ENCODE assay signal across 16 cellular contexts in the genomic region with DNA sequence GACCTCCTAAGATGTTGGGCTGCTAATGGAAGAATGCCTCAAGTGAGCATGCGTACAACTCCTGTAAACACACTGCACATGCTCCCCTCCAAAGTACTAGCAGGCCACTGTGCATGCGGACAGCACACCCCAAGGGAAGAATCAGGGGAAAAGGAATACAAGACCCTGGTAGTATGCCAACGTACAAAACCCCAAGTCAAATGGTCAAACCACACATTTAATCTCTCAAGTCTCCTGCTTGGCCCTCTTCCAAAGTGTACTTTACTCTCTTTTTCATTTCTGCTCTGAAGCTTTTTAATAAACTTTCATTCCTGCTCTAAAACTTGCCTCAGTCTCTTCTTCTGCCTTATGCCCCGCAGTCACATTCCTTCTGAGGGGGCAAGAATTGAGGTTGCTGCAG.
DNase-seq lines count a peak whose midpoint lies in the region; ATAC-seq and TF ChIP-seq lines count a peak whose summit lies in the region.
"Had no signal": no experiment of that assay in that cellular context is flagged by ENCODE, and none has a peak within 500 bp of the region (broad histone marks: within the 10 kb centered on the region; RNA-seq: fewer than 3 reads in every experiment).

No MANE protein-coding gene starts in this region.

- in situ Hi-C loops in ACHN (cut with HindIII; ENCODE audit: low pct_ligation_motif_present, low pct_unique_long_range_greater_than_20kb, low sequenced_read_pairs): no loop called here

- no peak for TF ChIP-seq POLR2A in GM18505 (IDR thresholded peaks at IDR 0.05; ENCODE audit: borderline replicate concordance, extremely low read depth, insufficient read depth, insufficient read length)

- ATAC-seq in HG03432 (IDR thresholded peaks at IDR 0.05; ENCODE audit: unreplicated experiment) (peak; percentile 9), GM18505 (IDR thresholded peaks at IDR 0.05; ENCODE audit: unreplicated experiment) (no peak)

- peak; percentile 11 for DNase-seq in RPMI7951 (ENCODE audit: low read depth)
- peak; percentile 1 for DNase-seq in fibroblast of peridontal ligament (ENCODE audit: extremely low read depth)
- no peak for DNase-seq in epidermal melanocyte (ENCODE audit: insufficient read length, low spot score)
- DNase-seq in NCI-H2227 (lab: John Stamatoyannopoulos, UW; ENCODE audit: unreplicated experiment): no peak
- no peak for DNase-seq in ACHN
- DNase-seq: CD4-positive, CD25-positive, alpha-beta regulatory T cell; EL; Karpas-422; MG63; NCI-H1417 treated with DMSO at 0.1 percent for 48 hours; NCI-H187 treated with DMSO at 0.1 percent for 48 hours; NCI-H2227 treated with DMSO at 0.1 percent for 48 hours; NCI-H510A; Peyer's patch had no signal

Comparison
In these comparisons a context has a peak if more than half of its experiments do, and no peak if none do; other contexts are left out.
1. DNase-seq: peak in RPMI7951 (single experiment) and fibroblast of peridontal ligament (single experiment); none in epidermal melanocyte (single experiment), NCI-H2227 (single experiment) and ACHN (single experiment).